In genomic region chr18:54162431-54162830, GRCh38 we compare ENCODE assay signal across 1 cellular context.
TF ChIP-seq lines count a peak whose summit lies in the region.

No MANE protein-coding gene starts in this region.

TF ChIP-seq in SK-N-SH, 30 proteins besides CTCF, POLR2A, EP300 and RAD21 (continued from another document):
- no peak for TF ChIP-seq USF2 (IDR thresholded peaks at IDR 0.05; ENCODE audit: borderline replicate concordance, low read depth, low read length)
